ENCODE assay signal across 8 cellular contexts in genomic region chr5:179822059-179822432, GRCh38. TPM values are rescaled to one million over a fixed set of nuclear protein-coding genes. Genes with fewer than 3 reads are reported as not detected.
DNase-seq lines count a peak whose midpoint lies in the region; ATAC-seq and TF ChIP-seq lines count a peak whose summit lies in the region.

No MANE protein-coding gene starts in this region.

- peaks cover 16% of the 10 kb centered on the region for H4K20me1 ChIP-seq in GM23338 (replicated peaks; ENCODE audit: insufficient read depth)

- no peak for DNase-seq in GM23338 (ENCODE audit: low spot score)
- DNase-seq in WERI-Rb-1 = no peak
- no peak for DNase-seq in foreskin fibroblast
- no peak for DNase-seq in skeletal muscle cell (ENCODE audit: low read depth)
- DNase-seq in NCI-H524 treated with DMSO at 0.1 percent for 48 hours (lab: John Stamatoyannopoulos, UW) = no peak

- peaks cover 31% of the 10 kb centered on the region for H3K4me1 ChIP-seq in GM23338 (ENCODE audit: insufficient read depth)

- H3K27ac ChIP-seq in GM23338 (ENCODE audit: low read depth) = no peak overlapping the region
- no peak overlapping the region for H3K27ac ChIP-seq in WERI-Rb-1

- H3K9me3 ChIP-seq in WERI-Rb-1 (ENCODE audit: severe bottlenecking) = no peaks in the 10 kb centered on the region

- no peak overlapping the region for H3K27ac Mint-ChIP-seq in GM23338

- H3K27me3 ChIP-seq in GM23338 (ENCODE audit: insufficient read depth) (peaks cover 12% of the 10 kb centered on the region; the same call in 1 of the 2 replicates), WERI-Rb-1 (ENCODE audit: insufficient read depth, low read depth, severe bottlenecking) (no peaks in the 10 kb centered on the region)

- no peaks in the 10 kb centered on the region for H3K9me3 Mint-ChIP-seq in GM23338

- peaks cover 30% of the 10 kb centered on the region for H3K4me1 Mint-ChIP-seq in GM23338

- peaks cover 41% of the 10 kb centered on the region for H3F3A ChIP-seq in GM23338 (replicated peaks; ENCODE audit: low read depth)

- H3K27me3 Mint-ChIP-seq in GM23338 (ENCODE audit: insufficient read depth, low read depth, poor library complexity) = peaks cover 27% of the 10 kb centered on the region

- H3K79me2 ChIP-seq in GM23338 (replicated peaks; ENCODE audit: insufficient read depth) = peaks cover 21% of the 10 kb centered on the region

- peak overlapping the region; percentile 92 for H3K4me3 Mint-ChIP-seq in GM23338

- H3K9me2 ChIP-seq in GM23338 (ENCODE audit: insufficient read depth) = no peaks in the 10 kb centered on the region

- H2AFZ ChIP-seq in GM23338 = no peak overlapping the region

- H3K36me3 Mint-ChIP-seq in GM23338 (ENCODE audit: low read depth) = peaks cover 53% of the 10 kb centered on the region

- H3K36me3 ChIP-seq in GM23338 (ENCODE audit: insufficient read depth) = peaks cover 23% of the 10 kb centered on the region
- peaks cover 5% of the 10 kb centered on the region for H3K36me3 ChIP-seq in WERI-Rb-1

- TF ChIP-seq CTCF in GM23338 (conservative IDR thresholded peaks at IDR 0.05; ENCODE audit: low read depth in 2 of 2) = no peak
- TF ChIP-seq CTCF in WERI-Rb-1 (IDR thresholded peaks at IDR 0.05; ENCODE audit: low read depth, low read length) = no peak
- TF ChIP-seq CTCF in foreskin fibroblast (IDR thresholded peaks at IDR 0.05; ENCODE audit: low read depth, low read length) = no peak

- peak overlapping the region; percentile 98 for H3K4me2 ChIP-seq in GM23338

- ATAC-seq in GM23338 = no peak
- ATAC-seq in GM18870 (IDR thresholded peaks at IDR 0.05; ENCODE audit: unreplicated experiment) = no peak
- no peak for ATAC-seq in HG03097 (IDR thresholded peaks at IDR 0.05; ENCODE audit: low FRiP score, unreplicated experiment)
- ATAC-seq in HG02588 (IDR thresholded peaks at IDR 0.05; ENCODE audit: unreplicated experiment) = no peak

- H3K4me3 ChIP-seq in GM23338 (peak overlapping the region; percentile 92), WERI-Rb-1 (ENCODE audit: low read depth, low read length) (peak overlapping the region; percentile 67), foreskin fibroblast (ENCODE audit: low read depth in 1 of 2, low read length in 2 of 2) (peak overlapping the region; percentile 79 to 98), skeletal muscle cell (ENCODE audit: low read depth, low read length) (peak overlapping the region; percentile 97)

TF ChIP-seq in GM23338, 12 proteins besides CTCF, POLR2A, EP300 and RAD21 (continues in another document):
- TF ChIP-seq REST (IDR thresholded peaks at IDR 0.05; ENCODE audit: unreplicated experiment) (no peak), NANOG (IDR thresholded peaks at IDR 0.05; ENCODE audit: borderline replicate concordance) (no peak), JUNB (IDR thresholded peaks at IDR 0.05; ENCODE audit: unreplicated experiment) (no peak), ZNF462 (CRISPR knock-in tag; IDR thresholded peaks at IDR 0.05) (no peak), EZH2phosphoT487 (IDR thresholded peaks at IDR 0.05; ENCODE audit: unreplicated experiment) (no peak), CREB1 (CRISPR knock-in tag; IDR thresholded peaks at IDR 0.05; ENCODE audit: low read depth) (no peak), POLR2AphosphoS5 (IDR thresholded peaks at IDR 0.05; ENCODE audit: low read depth) (no peak), STAT1 (IDR thresholded peaks at IDR 0.05; ENCODE audit: unreplicated experiment) (no peak), EZH2 (IDR thresholded peaks at IDR 0.05; ENCODE audit: low read depth, unreplicated experiment) (no peak)

RNA-seq across cellular contexts. Expression of gene SQSTM1, which starts 1.3 kb away (rescaled TPM):
- 83.6 and 92.6 TPM in 2 replicates for total RNA-seq in GM23338 (2014; rRNA removed; shearing (Covaris generic))
- 52.5 and 58.0 TPM in 2 replicates for polyA plus RNA-seq in GM23338 (2016; fragmentation: Nextera tagmentation; extraction: Ambion mirVana)

RNA-seq across cellular contexts. Expression of gene MGAT4B, which starts 15.4 kb away (rescaled TPM):
- total RNA-seq in GM23338 (2014; rRNA removed; shearing (Covaris generic)) = 101 and 102 TPM in 2 replicates
- 32.3 and 37.7 TPM in 2 replicates for polyA plus RNA-seq in GM23338 (2016; fragmentation: Nextera tagmentation; extraction: Ambion mirVana)

RNA-seq across cellular contexts. Expression of gene LTC4S, which starts 28.3 kb away (rescaled TPM):
- 1.2 and 10.1 TPM in 2 replicates for total RNA-seq in GM23338 (2014; rRNA removed; shearing (Covaris generic))
- polyA plus RNA-seq in GM23338 (2016; fragmentation: Nextera tagmentation; extraction: Ambion mirVana) = 4.0 and 5.8 TPM in 2 replicates

RNA-seq across cellular contexts. Expression of gene MRNIP, which starts 36.6 kb away (rescaled TPM):
- 29.4 and 34.4 TPM in 2 replicates for total RNA-seq in GM23338 (2014; rRNA removed; shearing (Covaris generic))
- polyA plus RNA-seq in GM23338 (2016; fragmentation: Nextera tagmentation; extraction: Ambion mirVana) = 18.0 and 18.2 TPM in 2 replicates
